Comparison of ENCODE assay signal across 9 cellular contexts in genomic region chr12:48978741-48979601, GRCh38. TPM values are rescaled to one million over a fixed set of nuclear protein-coding genes. Genes with fewer than 3 reads are reported as not detected.
DNase-seq lines count a peak whose midpoint lies in the region; ATAC-seq, FAIRE-seq and TF ChIP-seq lines count a peak whose summit lies in the region.
"Had no signal": no experiment of that assay in that cellular context is flagged by ENCODE, and none has a peak within 500 bp of the region (broad histone marks: within the 10 kb centered on the region; RNA-seq: fewer than 3 reads in every experiment).

No MANE protein-coding gene starts in this region.

- H2BK20ac ChIP-seq in H9 (ENCODE audit: low read depth, low read length, poor library complexity, severe bottlenecking): no peak overlapping the region

- H3K27ac ChIP-seq in A673 (ENCODE audit: low read depth, low read length, poor library complexity, severe bottlenecking) (no peak overlapping the region), H9 (ENCODE audit: insufficient read length, low read depth, low read length) (no peak overlapping the region), astrocyte (ENCODE audit: low read depth, low read length) (no peak overlapping the region), muscle layer of colon (ENCODE audit: low read depth, low read length) (no peak overlapping the region)

- no peak overlapping the region for H3T11ph ChIP-seq in H9 (ENCODE audit: low read length)

- no TSS peak for BruUV-seq in A673 (replicated peaks; lab: Mats Ljungman, UMichigan)

- no peak overlapping the region for H3K23ac ChIP-seq in H9 (ENCODE audit: insufficient read length, low read depth, low read length)

- DNase-seq in A673 (ENCODE audit: low spot score) (no peak), H9 (no peak), astrocyte (ENCODE audit: low read depth) (no peak), NCI-H2171 (lab: John Stamatoyannopoulos, UW) (no peak), NCI-H526 treated with DMSO at 0.1 percent for 48 hours (lab: John Stamatoyannopoulos, UW) (no peak), GM10248 (ENCODE audit: extremely low spot score) (no peak)

- WGBS in H9 (ENCODE audit: extremely low coverage, insufficient read length, low lambda C conversion rate): no CpG with 5 or more reads among the region's 45 CpGs

- H3K4ac ChIP-seq in H9 (ENCODE audit: low read depth, low read length): no peak overlapping the region

- no peak overlapping the region for H2BK15ac ChIP-seq in H9 (ENCODE audit: low read depth, low read length)

- peaks cover 25 to 41% of the 10 kb centered on the region in 2 experiments for H3K4me1 Mint-ChIP-seq in H9
- no peaks in the 10 kb centered on the region for H3K4me1 Mint-ChIP-seq in astrocyte (ENCODE audit: low read depth, unreplicated experiment)

- CTCF ChIA-PET in A673 (lab: Charles Lee): interaction anchor here (0.5 to 1.8 kb wide), 3 partner anchors 9 to 233 kb away, joined by 5 to 9 read pairs (median 8); no protein-coding TSS in a partner anchor
- CTCF ChIA-PET in GM10248 (lab: Yijun Ruan, JAX): interaction anchor here (1.0 to 16.4 kb wide), 18 partner anchors 8 to 126 kb away, joined by 3 to 417 read pairs (median 6); partner anchors contain the start of genes ARF3, DDN, DDX23 and DHH

- peaks cover 32% of the 10 kb centered on the region for H3K4me1 ChIP-seq in A673 (ENCODE audit: insufficient read depth, low read length, poor library complexity, severe bottlenecking)
- no peaks in the 10 kb centered on the region; the same call in 1 of the 2 replicates for H3K4me1 ChIP-seq in H9 (ENCODE audit: insufficient read depth, low read length)
- peaks cover 43% of the 10 kb centered on the region for H3K4me1 ChIP-seq in astrocyte (ENCODE audit: insufficient read depth, low read length)
- H3K4me1 ChIP-seq in muscle layer of colon (ENCODE audit: insufficient read depth, low read length): peaks cover 26% of the 10 kb centered on the region

- no peak overlapping the region for H3K9ac ChIP-seq in H9 (ENCODE audit: extremely low read depth, insufficient read length, low read length)
- no peak overlapping the region for H3K9ac ChIP-seq in astrocyte (ENCODE audit: low read length)
- no peak overlapping the region for H3K9ac ChIP-seq in muscle layer of colon (ENCODE audit: low read length)

- H3K14ac ChIP-seq in H9 (ENCODE audit: insufficient read depth, low read length): no peak overlapping the region

- H3K79me1 ChIP-seq in H9 (ENCODE audit: insufficient read depth, low read depth, low read length, poor library complexity, severe bottlenecking): no peaks in the 10 kb centered on the region

- H3K56ac ChIP-seq in H9 (ENCODE audit: insufficient read length, low read depth, low read length): no peak overlapping the region

- H3K36me3 Mint-ChIP-seq in H9 (ENCODE audit: insufficient read depth in 1 of 3, low read depth in 3 of 3) (no peaks in the 10 kb centered on the region; a peak in 1 of 7 replicates), astrocyte (ENCODE audit: low read depth, unreplicated experiment) (no peaks in the 10 kb centered on the region)

- no peak overlapping the region for H2AK5ac ChIP-seq in H9 (ENCODE audit: insufficient read length, low read length)

- H4K5ac ChIP-seq in H9 (ENCODE audit: insufficient read length, low read depth, low read length): no peak overlapping the region

- H3K79me2 ChIP-seq in H9 (ENCODE audit: insufficient read depth, low read length) (no peaks in the 10 kb centered on the region), astrocyte (ENCODE audit: insufficient read depth, low read length) (no peaks in the 10 kb centered on the region)

- H3K9me3 Mint-ChIP-seq in H9 (peaks cover 3 to 9% of the 10 kb centered on the region in 2 experiments; a peak in 4 of 5 replicates), astrocyte (ENCODE audit: unreplicated experiment) (peaks cover 14% of the 10 kb centered on the region)

- H2BK12ac ChIP-seq in H9 (ENCODE audit: insufficient read length, low read depth, low read length): no peak overlapping the region

- no peaks in the 10 kb centered on the region for H3K9me3 ChIP-seq in A673 (ENCODE audit: low read depth, low read length, poor library complexity, severe bottlenecking)
- H3K9me3 ChIP-seq in H9 (ENCODE audit: control insufficient read depth, low read depth, low read length): no peaks in the 10 kb centered on the region
- peaks cover 7% of the 10 kb centered on the region for H3K9me3 ChIP-seq in astrocyte (ENCODE audit: insufficient read depth, low read depth, low read length)
- H3K9me3 ChIP-seq in muscle layer of colon (ENCODE audit: low read length): no peaks in the 10 kb centered on the region

- no peak overlapping the region for H2BK5ac ChIP-seq in H9 (ENCODE audit: insufficient read length, low read length)

- H3K27me3 Mint-ChIP-seq in H9 (ENCODE audit: low read depth): peaks cover 99% of the 10 kb centered on the region
- peaks cover 85% of the 10 kb centered on the region for H3K27me3 Mint-ChIP-seq in astrocyte (ENCODE audit: low read depth, unreplicated experiment)

- H3K4me3 ChIP-seq in A673 (ENCODE audit: low read depth, low read length, poor library complexity, severe bottlenecking) (peak overlapping the region; percentile 32), astrocyte (ENCODE audit: insufficient read depth, low read depth, low read length) (no peak overlapping the region), muscle layer of colon (ENCODE audit: low read depth in 1 of 2, low read length in 2 of 2) (peak overlapping the region; percentile 44 to 47)

- H3K36me3 ChIP-seq in A673 (ENCODE audit: insufficient read depth, low read length, poor library complexity, severe bottlenecking) (no peaks in the 10 kb centered on the region), astrocyte (ENCODE audit: insufficient read depth, low read length) (no peaks in the 10 kb centered on the region), muscle layer of colon (ENCODE audit: insufficient read depth, low read length) (no peaks in the 10 kb centered on the region)

- H3K18ac ChIP-seq in H9 (ENCODE audit: insufficient read length, low read depth, low read length): no peak overlapping the region

- peaks cover 15% of the 10 kb centered on the region for H3K23me2 ChIP-seq in H9 (ENCODE audit: insufficient read length, low read depth, low read length, poor library complexity, severe bottlenecking)

- H4K8ac ChIP-seq in H9 (replicated peaks; ENCODE audit: insufficient read length, low read depth, low read length): no peak overlapping the region

- H3K4me2 ChIP-seq in H9 (ENCODE audit: insufficient read depth, insufficient read length, low read length): peak overlapping the region; percentile 21
- peak overlapping the region; percentile 45 for H3K4me2 ChIP-seq in astrocyte (ENCODE audit: low read length)

- POLR2A ChIA-PET in A673 (lab: Charles Lee; ENCODE audit: low non-redundant PET) (no interaction called here), GM10248 (lab: Yijun Ruan, JAX) (interaction anchor here (0.7 kb wide), 1 partner anchor 152 kb away, joined by 3 read pairs; no protein-coding TSS in a partner anchor)

- no peak overlapping the region for H4K91ac ChIP-seq in H9 (ENCODE audit: insufficient read length, low read depth, low read length)

- intact Hi-C loops in A673 (cut with micrococcal nuclease; ENCODE audit: unreplicated experiment): loop anchor here (5.0 kb wide), 1 partner anchor 127 kb away; the partner anchor contains the start of gene DDX23

- TF ChIP-seq CTCF in A673 (conservative IDR thresholded peaks at IDR 0.05; ENCODE audit: low read depth, low read length) (no peak), H9 (conservative IDR thresholded peaks at IDR 0.05) (no peak), astrocyte (IDR thresholded peaks at IDR 0.05; ENCODE audit: insufficient read depth, low read depth, low read length) (no peak), GM10248 (IDR thresholded peaks at IDR 0.05; ENCODE audit: control extremely low read depth, extremely low read depth, low read depth, missing control alignments) (no peak)

- no peak overlapping the region for H2AFZ ChIP-seq in H9 (ENCODE audit: low read length)
- peak overlapping the region; percentile 34 for H2AFZ ChIP-seq in astrocyte (ENCODE audit: low read depth, low read length)

- no peak overlapping the region for H2BK120ac ChIP-seq in H9 (ENCODE audit: low read depth, low read length, poor library complexity, severe bottlenecking)

- FAIRE-seq in astrocyte (lab: Jason Lieb, UNC): no peak
- FAIRE-seq: TTC549 had no signal

- H3K27me3 ChIP-seq in A673 (replicated peaks; ENCODE audit: insufficient read depth, low read depth, low read length, poor library complexity) (peaks cover 67% of the 10 kb centered on the region), H9 (ENCODE audit: insufficient read depth, low read length) (peaks cover 90% of the 10 kb centered on the region), astrocyte (ENCODE audit: insufficient read depth, low read length) (peaks cover 90% of the 10 kb centered on the region), muscle layer of colon (ENCODE audit: control insufficient read depth in 1 of 2, insufficient read depth in 2 of 2, low read length in 2 of 2) (peaks cover 60 to 83% of the 10 kb centered on the region in 2 donors)

- H4K20me1 ChIP-seq in H9 (ENCODE audit: control insufficient read depth, insufficient read depth, insufficient read length) (no peaks in the 10 kb centered on the region), astrocyte (ENCODE audit: insufficient read depth, low read length) (peaks cover 32% of the 10 kb centered on the region)

- H3K4me3 Mint-ChIP-seq in H9: peak overlapping the region; percentile 47 to 75
- H3K4me3 Mint-ChIP-seq in astrocyte (ENCODE audit: unreplicated experiment): no peak overlapping the region

- no peak for ATAC-seq in HG02610 (IDR thresholded peaks at IDR 0.05; ENCODE audit: unreplicated experiment)

- H3K27ac Mint-ChIP-seq in H9 (no peak overlapping the region), astrocyte (ENCODE audit: unreplicated experiment) (peak overlapping the region; percentile 34)

RNA-seq across cellular contexts. Expression of gene WNT1, which starts 0.8 kb away (rescaled TPM):
- not detected in 2 replicates for total RNA-seq in A673 (2021)
- total RNA-seq in H9 (2021): not detected in 2 replicates
- not detected in 2 replicates for total RNA-seq in astrocyte

RNA-seq across cellular contexts. Expression of gene WNT10B, which starts 7.4 kb away (rescaled TPM):
- 0.17 and 0.50 TPM in 2 replicates for total RNA-seq in A673 (2021)
- total RNA-seq in H9 (2021): 0.37 and 0.53 TPM in 2 replicates
- 0.79 and 1.1 TPM in 2 replicates for total RNA-seq in astrocyte

RNA-seq across cellular contexts. Expression of gene DDN, which starts 20.2 kb away (rescaled TPM):
- total RNA-seq in A673 (2021): 2.7 and 2.9 TPM in 2 replicates
- 0.35 and 0.39 TPM in 2 replicates for total RNA-seq in H9 (2021)
- 0.50 and 0.55 TPM in 2 replicates for total RNA-seq in astrocyte

RNA-seq across cellular contexts. Expression of gene ARF3, which starts 21.7 kb away (rescaled TPM):
- total RNA-seq in A673 (2021) (183 and 196 TPM in 2 replicates), H9 (2021) (254 and 263 TPM in 2 replicates), astrocyte (209 and 229 TPM in 2 replicates)

RNA-seq across cellular contexts. Expression of gene PRKAG1, which starts 39.6 kb away (rescaled TPM):
- total RNA-seq in A673 (2021) (50.7 and 59.6 TPM in 2 replicates), H9 (2021) (34.8 and 36.7 TPM in 2 replicates), astrocyte (47.1 and 49.6 TPM in 2 replicates)
